ENCODE assay signal across 3 cellular contexts in the genomic region with DNA sequence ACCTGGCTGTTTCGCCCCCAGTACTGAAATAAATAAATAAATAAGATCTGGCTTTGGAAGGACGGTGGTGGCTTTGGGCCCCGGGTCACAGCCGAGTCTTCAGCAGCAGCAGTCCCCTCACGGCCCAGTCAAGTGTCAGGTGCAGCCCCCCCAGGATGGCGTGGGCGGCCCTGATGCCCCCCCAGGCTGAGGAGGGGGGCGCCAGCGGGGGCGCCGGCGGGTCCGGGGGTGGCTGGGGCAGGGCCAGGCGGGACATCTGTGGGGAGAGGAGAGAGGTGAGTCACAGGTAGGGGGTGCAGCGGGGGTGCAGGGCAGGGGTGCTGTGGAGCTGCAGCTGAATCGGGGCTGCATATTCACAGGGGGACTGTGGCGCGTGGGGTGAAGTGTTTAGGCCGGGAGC.
TF ChIP-seq lines count a peak whose summit lies in the region.

No MANE protein-coding gene starts in this region.

TF ChIP-seq in A549, 52 proteins besides CTCF, POLR2A, EP300 and RAD21:
- TF ChIP-seq BCL3 (IDR thresholded peaks at IDR 0.05) (0 out of 3 replicates have a peak, but pooled peaks have one; percentile 15), KDM1A (IDR thresholded peaks at IDR 0.05; ENCODE audit: low read depth) (no peak), CBX8 (IDR thresholded peaks at IDR 0.05) (no peak), CHD4 (IDR thresholded peaks at IDR 0.05; ENCODE audit: borderline replicate concordance) (no peak), FOXS1 (CRISPR knock-in tag; IDR thresholded peaks at IDR 0.05) (no peak), JUNB (IDR thresholded peaks at IDR 0.05) (no peak), JUN (IDR thresholded peaks at IDR 0.05) (0 out of 5 replicates have a peak, but pooled peaks of 1 of the 2 experiments have one; percentile 26), CHD2 (IDR thresholded peaks at IDR 0.05; ENCODE audit: low read length, partially characterized antibody) (no peak)

TF ChIP-seq in GM23338, 12 proteins besides CTCF, POLR2A, EP300 and RAD21:
- TF ChIP-seq, protein P1, sequence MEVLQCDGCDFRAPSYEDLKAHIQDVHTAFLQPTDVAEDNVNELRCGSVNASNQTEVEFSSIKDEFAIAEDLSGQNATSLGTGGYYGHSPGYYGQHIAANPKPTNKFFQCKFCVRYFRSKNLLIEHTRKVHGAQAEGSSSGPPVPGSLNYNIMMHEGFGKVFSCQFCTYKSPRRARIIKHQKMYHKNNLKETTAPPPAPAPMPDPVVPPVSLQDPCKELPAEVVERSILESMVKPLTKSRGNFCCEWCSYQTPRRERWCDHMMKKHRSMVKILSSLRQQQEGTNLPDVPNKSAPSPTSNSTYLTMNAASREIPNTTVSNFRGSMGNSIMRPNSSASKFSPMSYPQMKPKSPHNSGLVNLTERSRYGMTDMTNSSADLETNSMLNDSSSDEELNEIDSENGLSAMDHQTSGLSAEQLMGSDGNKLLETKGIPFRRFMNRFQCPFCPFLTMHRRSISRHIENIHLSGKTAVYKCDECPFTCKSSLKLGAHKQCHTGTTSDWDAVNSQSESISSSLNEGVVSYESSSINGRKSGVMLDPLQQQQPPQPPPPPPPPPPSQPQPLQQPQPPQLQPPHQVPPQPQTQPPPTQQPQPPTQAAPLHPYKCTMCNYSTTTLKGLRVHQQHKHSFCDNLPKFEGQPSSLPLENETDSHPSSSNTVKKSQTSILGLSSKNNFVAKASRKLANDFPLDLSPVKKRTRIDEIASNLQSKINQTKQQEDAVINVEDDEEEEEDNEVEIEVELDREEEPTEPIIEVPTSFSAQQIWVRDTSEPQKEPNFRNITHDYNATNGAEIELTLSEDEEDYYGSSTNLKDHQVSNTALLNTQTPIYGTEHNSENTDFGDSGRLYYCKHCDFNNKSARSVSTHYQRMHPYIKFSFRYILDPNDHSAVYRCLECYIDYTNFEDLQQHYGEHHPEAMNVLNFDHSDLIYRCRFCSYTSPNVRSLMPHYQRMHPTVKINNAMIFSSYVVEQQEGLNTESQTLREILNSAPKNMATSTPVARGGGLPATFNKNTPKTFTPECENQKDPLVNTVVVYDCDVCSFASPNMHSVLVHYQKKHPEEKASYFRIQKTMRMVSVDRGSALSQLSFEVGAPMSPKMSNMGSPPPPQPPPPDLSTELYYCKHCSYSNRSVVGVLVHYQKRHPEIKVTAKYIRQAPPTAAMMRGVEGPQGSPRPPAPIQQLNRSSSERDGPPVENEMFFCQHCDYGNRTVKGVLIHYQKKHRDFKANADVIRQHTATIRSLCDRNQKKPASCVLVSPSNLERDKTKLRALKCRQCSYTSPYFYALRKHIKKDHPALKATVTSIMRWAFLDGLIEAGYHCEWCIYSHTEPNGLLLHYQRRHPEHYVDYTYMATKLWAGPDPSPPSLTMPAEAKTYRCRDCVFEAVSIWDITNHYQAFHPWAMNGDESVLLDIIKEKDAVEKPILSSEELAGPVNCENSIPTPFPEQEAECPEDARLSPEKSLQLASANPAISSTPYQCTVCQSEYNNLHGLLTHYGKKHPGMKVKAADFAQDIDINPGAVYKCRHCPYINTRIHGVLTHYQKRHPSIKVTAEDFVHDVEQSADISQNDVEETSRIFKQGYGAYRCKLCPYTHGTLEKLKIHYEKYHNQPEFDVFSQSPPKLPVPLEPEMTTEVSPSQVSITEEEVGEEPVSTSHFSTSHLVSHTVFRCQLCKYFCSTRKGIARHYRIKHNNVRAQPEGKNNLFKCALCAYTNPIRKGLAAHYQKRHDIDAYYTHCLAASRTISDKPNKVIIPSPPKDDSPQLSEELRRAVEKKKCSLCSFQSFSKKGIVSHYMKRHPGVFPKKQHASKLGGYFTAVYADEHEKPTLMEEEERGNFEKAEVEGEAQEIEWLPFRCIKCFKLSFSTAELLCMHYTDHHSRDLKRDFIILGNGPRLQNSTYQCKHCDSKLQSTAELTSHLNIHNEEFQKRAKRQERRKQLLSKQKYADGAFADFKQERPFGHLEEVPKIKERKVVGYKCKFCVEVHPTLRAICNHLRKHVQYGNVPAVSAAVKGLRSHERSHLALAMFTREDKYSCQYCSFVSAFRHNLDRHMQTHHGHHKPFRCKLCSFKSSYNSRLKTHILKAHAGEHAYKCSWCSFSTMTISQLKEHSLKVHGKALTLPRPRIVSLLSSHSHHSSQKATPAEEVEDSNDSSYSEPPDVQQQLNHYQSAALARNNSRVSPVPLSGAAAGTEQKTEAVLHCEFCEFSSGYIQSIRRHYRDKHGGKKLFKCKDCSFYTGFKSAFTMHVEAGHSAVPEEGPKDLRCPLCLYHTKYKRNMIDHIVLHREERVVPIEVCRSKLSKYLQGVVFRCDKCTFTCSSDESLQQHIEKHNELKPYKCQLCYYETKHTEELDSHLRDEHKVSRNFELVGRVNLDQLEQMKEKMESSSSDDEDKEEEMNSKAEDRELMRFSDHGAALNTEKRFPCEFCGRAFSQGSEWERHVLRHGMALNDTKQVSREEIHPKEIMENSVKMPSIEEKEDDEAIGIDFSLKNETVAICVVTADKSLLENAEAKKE (CRISPR knock-in tag; IDR thresholded peaks at IDR 0.05), result no peak
- no peak for TF ChIP-seq POLR2AphosphoS5 (IDR thresholded peaks at IDR 0.05; ENCODE audit: low read depth)
- TF ChIP-seq, protein P2, sequence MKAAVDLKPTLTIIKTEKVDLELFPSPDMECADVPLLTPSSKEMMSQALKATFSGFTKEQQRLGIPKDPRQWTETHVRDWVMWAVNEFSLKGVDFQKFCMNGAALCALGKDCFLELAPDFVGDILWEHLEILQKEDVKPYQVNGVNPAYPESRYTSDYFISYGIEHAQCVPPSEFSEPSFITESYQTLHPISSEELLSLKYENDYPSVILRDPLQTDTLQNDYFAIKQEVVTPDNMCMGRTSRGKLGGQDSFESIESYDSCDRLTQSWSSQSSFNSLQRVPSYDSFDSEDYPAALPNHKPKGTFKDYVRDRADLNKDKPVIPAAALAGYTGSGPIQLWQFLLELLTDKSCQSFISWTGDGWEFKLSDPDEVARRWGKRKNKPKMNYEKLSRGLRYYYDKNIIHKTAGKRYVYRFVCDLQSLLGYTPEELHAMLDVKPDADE (IDR thresholded peaks at IDR 0.05), result no peak
- TF ChIP-seq ZNF331 (CRISPR knock-in tag; IDR thresholded peaks at IDR 0.05; ENCODE audit: low read depth), result no peak
- TF ChIP-seq STAT1 (IDR thresholded peaks at IDR 0.05; ENCODE audit: unreplicated experiment), result no peak
- no peak for TF ChIP-seq EZH2phosphoT487 (IDR thresholded peaks at IDR 0.05; ENCODE audit: unreplicated experiment)
- TF ChIP-seq NANOG (IDR thresholded peaks at IDR 0.05; ENCODE audit: borderline replicate concordance), result no peak
- no peak for TF ChIP-seq EZH2 (IDR thresholded peaks at IDR 0.05; ENCODE audit: low read depth, unreplicated experiment)
- TF ChIP-seq ZNF114 (CRISPR knock-in tag; IDR thresholded peaks at IDR 0.05), result no peak

TF ChIP-seq in K562, 482 proteins besides CTCF, POLR2A, EP300 and RAD21:
- no peak for TF ChIP-seq FOXA3 (CRISPR knock-in tag; conservative IDR thresholded peaks at IDR 0.05 in 1 of 2, IDR thresholded peaks at IDR 0.05 in 1 of 2)
- TF ChIP-seq ZNF23 (CRISPR knock-in tag; IDR thresholded peaks at IDR 0.05), result no peak
- TF ChIP-seq, protein P3, sequence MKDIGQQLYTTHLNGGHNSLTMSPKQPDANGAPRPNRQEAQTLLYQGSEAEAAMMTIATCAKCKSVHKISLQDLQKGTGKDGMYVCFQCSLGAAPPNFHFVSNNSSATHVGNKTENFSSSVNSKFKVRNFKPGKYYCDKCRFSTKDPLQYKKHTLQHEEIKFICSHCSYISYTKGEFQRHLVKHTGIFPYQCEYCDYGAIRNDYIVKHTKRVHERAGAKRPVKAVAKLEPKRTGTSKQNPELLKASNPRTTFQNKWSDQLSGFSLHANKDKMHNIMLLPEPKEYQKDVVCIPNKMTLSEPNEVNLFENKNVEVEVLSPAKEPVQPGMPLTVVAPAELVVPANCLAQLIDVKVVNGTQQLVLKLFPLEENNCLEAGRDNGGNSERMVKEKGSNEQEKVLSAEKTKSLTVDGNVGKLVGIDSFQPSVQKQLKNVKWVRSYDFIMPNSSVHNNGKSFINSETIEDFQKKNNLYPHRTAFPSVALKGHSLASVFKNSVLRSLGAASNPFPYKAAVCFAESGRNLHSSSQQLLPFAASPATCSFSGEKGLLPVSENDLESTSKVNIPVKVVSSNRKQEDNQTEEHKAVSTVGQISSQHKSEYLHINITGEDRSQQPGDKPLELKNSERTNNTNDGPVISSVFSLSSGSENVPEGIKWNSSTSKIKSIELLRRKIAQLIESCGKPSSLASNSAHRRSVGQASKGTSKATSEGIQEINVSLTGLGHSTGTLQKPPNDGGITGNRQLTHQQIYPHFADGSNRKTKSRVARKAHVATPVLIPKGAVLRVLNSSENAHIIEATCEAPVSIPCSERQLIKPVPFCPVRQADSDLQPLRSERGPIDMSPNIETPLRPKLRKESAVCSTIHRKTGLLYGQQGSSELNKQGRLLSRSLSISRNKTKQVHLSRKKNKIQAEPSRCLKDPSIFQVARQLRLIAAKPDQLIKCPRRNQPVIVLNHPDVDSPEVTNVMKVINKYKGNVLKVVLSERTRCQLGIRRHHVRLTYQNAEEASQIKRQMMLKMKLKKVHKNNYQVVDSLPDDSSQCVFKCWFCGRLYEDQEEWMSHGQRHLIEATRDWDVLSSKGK (CRISPR knock-in tag; IDR thresholded peaks at IDR 0.05), result no peak
- TF ChIP-seq ZNF740 (CRISPR knock-in tag; IDR thresholded peaks at IDR 0.05), result 0 out of 2 replicates have a peak, but pooled peaks have one; percentile 31
- no peak for TF ChIP-seq ZNF740 (tag; IDR thresholded peaks at IDR 0.05)
- peak; percentile 72 for TF ChIP-seq EGR1 (conservative IDR thresholded peaks at IDR 0.05)
- TF ChIP-seq, protein P4, sequence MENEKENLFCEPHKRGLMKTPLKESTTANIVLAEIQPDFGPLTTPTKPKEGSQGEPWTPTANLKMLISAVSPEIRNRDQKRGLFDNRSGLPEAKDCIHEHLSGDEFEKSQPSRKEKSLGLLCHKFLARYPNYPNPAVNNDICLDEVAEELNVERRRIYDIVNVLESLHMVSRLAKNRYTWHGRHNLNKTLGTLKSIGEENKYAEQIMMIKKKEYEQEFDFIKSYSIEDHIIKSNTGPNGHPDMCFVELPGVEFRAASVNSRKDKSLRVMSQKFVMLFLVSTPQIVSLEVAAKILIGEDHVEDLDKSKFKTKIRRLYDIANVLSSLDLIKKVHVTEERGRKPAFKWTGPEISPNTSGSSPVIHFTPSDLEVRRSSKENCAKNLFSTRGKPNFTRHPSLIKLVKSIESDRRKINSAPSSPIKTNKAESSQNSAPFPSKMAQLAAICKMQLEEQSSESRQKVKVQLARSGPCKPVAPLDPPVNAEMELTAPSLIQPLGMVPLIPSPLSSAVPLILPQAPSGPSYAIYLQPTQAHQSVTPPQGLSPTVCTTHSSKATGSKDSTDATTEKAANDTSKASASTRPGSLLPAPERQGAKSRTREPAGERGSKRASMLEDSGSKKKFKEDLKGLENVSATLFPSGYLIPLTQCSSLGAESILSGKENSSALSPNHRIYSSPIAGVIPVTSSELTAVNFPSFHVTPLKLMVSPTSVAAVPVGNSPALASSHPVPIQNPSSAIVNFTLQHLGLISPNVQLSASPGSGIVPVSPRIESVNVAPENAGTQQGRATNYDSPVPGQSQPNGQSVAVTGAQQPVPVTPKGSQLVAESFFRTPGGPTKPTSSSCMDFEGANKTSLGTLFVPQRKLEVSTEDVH (IDR thresholded peaks at IDR 0.05; ENCODE audit: low read depth, partially characterized antibody), result no peak
TF ChIP-seq in K562: peak in this region for 2.
